ENCODE assay signal across 9 cellular contexts in genomic region chr18:75984853-75985252, GRCh38.
"Had no signal": no experiment of that assay in that cellular context is flagged by ENCODE, and none has a peak within 500 bp of the region (broad histone marks: within the 10 kb centered on the region; RNA-seq: fewer than 3 reads in every experiment).

No MANE protein-coding gene starts in this region.

- H3K4me1 ChIP-seq: HAP-1 had no signal

- ATAC-seq: GM23338, HCT116 had no signal

- H3K4me3 Mint-ChIP-seq: GM23338, H9, HFFc6 had no signal

- DNase-seq: GM23248, GOT3, H7, H9, HCEC 1CT, HFFc6 had no signal

- H3K27ac ChIP-seq: GM23248 had no signal

- H3K27ac Mint-ChIP-seq: GM23338, H9, HFFc6 had no signal

- H3K4me3 ChIP-seq: GM23248, GM23338, HAP-1 had no signal

- H3K4me1 Mint-ChIP-seq: GM23338, H9 had no signal

- H3K9me3 ChIP-seq: HAP-1 had no signal
